Comparison of ENCODE assay signal across 10 cellular contexts in the genomic region with DNA sequence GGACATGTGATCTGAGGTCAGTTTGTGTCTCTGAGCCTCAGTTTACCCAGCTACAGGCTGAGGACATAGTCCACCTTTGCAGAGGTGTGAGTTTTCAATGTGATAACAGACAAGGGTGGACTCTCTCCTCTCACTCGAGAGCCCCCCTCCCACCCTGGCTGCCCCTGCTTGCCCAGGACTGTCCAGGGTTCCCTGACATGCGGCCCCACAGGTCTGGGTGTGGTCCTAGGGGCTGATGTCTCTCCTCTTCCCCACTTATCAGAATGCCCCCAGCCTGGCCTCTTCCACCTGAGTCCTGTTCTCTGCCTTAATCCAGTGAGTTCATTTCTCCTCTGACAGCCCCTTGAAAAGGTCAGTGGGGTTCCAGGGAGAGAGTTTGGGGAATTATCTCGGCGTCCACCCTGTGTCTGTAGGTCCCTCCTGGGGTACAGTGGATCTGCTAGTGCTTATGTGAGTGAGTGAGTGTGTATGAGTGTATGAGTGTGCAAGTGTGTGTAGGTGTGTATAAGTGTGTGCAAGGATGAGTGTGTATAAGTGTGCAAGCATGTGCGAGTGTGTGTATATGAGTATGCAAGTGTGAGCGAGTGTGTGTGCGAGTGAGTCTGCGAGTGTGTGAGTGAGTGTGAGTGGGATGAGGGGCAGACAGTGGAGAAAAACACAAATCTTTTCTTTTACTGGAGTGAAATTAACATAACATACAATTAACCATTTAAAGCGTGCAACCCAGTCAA.
"Had no signal": no experiment of that assay in that cellular context is flagged by ENCODE, and none has a peak within 500 bp of the region (broad histone marks: within the 10 kb centered on the region; RNA-seq: fewer than 3 reads in every experiment).

No MANE protein-coding gene starts in this region.

- H3K27ac ChIP-seq: body of pancreas, pancreas had no signal

- H3K36me3 ChIP-seq: pancreas had no signal

- ATAC-seq: body of pancreas had no signal

- H3K4me3 Mint-ChIP-seq: activated naive CD4-positive, alpha-beta T cell treated with anti-CD3 and anti-CD28 coated beads, Interleukin-2, amount 50 U/mL, for 24 hours; central memory CD8-positive, alpha-beta T cell had no signal

- H3K27me3 ChIP-seq: body of pancreas, pancreas had no signal

- H3K9me3 ChIP-seq: body of pancreas, pancreas had no signal

- H3K36me3 Mint-ChIP-seq: activated naive CD4-positive, alpha-beta T cell treated with anti-CD3 and anti-CD28 coated beads, Interleukin-2, amount 50 U/mL, for 24 hours had no signal

- H3K9me3 Mint-ChIP-seq: activated naive CD4-positive, alpha-beta T cell treated with anti-CD3 and anti-CD28 coated beads, Interleukin-2, amount 50 U/mL, for 24 hours; central memory CD8-positive, alpha-beta T cell had no signal

- H3K4me1 Mint-ChIP-seq: activated naive CD4-positive, alpha-beta T cell treated with anti-CD3 and anti-CD28 coated beads, Interleukin-2, amount 50 U/mL, for 24 hours; central memory CD8-positive, alpha-beta T cell had no signal

- DNase-seq: activated T-cell treated with anti-CD3 and anti-CD28 coated beads, Interleukin-2, amount 50 U/mL, for 1 hour; amniotic stem cell; retina; substantia nigra; T-helper 2 cell had no signal

- H3K4me3 ChIP-seq: body of pancreas, lung, pancreas had no signal

- H3K27ac Mint-ChIP-seq: activated naive CD4-positive, alpha-beta T cell treated with anti-CD3 and anti-CD28 coated beads, Interleukin-2, amount 50 U/mL, for 24 hours had no signal

- H3K4me1 ChIP-seq: body of pancreas, pancreas had no signal
